ENCODE assay signal across 24 cellular contexts in the genomic region with DNA sequence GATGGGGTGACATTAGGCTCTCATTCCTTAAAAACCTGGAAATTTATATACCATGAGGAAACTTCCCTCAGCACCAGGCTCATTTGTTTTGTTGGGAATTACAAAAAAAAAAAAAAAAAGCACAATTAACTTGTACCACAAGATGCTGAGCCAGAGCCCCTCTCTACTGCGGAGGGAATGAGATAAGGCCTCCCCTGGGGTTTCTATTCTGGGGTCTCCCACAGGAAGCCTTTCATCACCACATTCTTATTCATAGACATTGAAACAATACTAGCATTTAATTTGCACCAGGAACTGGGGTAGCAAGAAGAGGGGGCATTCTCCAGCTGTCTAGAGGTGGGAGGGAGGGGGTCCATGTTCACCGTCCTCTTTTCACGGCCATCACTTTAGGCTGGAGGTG.
"Had no signal": no experiment of that assay in that cellular context is flagged by ENCODE, and none has a peak within 500 bp of the region (broad histone marks: within the 10 kb centered on the region; RNA-seq: fewer than 3 reads in every experiment).

No MANE protein-coding gene starts in this region.

- H3K4me3 Mint-ChIP-seq: mesothelial cell of epicardium; naive B cell; natural killer cell treated with Interleukin-12 subunit alpha and Interleukin-12 subunit beta and Interleukin-15 and Interleukin-18, amount 100 ng/mL, for 72 hours; stimulated activated memory B cell treated with anti-CD40 and anti-IgM and Interleukin-4, amounts not matched to agents 10 μg/mL and 1 μg/mL and 100 μg/mL, for 72 hours had no signal

- H3K9me3 Mint-ChIP-seq: mesothelial cell of epicardium; natural killer cell treated with Interleukin-12 subunit alpha and Interleukin-12 subunit beta and Interleukin-15 and Interleukin-18, amount 100 ng/mL, for 72 hours; stimulated activated memory B cell treated with anti-CD40 and anti-IgM and Interleukin-4, amounts not matched to agents 10 μg/mL and 1 μg/mL and 100 μg/mL, for 72 hours had no signal

- H3K4me1 Mint-ChIP-seq: mesothelial cell of epicardium; naive B cell; stimulated activated memory B cell treated with anti-CD40 and anti-IgM and Interleukin-4, amounts not matched to agents 10 μg/mL and 1 μg/mL and 100 μg/mL, for 72 hours had no signal

- ATAC-seq: left cardiac atrium; left lung; mucosa of descending colon; natural killer cell treated with Interleukin-12 subunit alpha and Interleukin-12 subunit beta and Interleukin-15 and Interleukin-18, amount 100 ng/mL, for 72 hours; psoas muscle; right cardiac atrium; stimulated activated memory B cell treated with anti-CD40 and anti-IgM and Interleukin-4, amounts not matched to agents 10 μg/mL and 1 μg/mL and 100 μg/mL, for 72 hours; stimulated activated naive CD8-positive, alpha-beta T cell treated with anti-CD3 and anti-CD28 coated beads, Interleukin-15, Interleukin-2, amounts not matched to agents 100 U/mL and 50 U/mL, for 24 hours had no signal

- H3K4me1 ChIP-seq: left lung, psoas muscle, sigmoid colon, tibial nerve, upper lobe of left lung had no signal

- H3K9me3 ChIP-seq: left lung, mucosa of descending colon, ovary, psoas muscle, sigmoid colon, thoracic aorta, tibial nerve, upper lobe of left lung had no signal

- H3K27ac Mint-ChIP-seq: mesothelial cell of epicardium; naive B cell; natural killer cell treated with Interleukin-12 subunit alpha and Interleukin-12 subunit beta and Interleukin-15 and Interleukin-18, amount 100 ng/mL, for 72 hours; stimulated activated memory B cell treated with anti-CD40 and anti-IgM and Interleukin-4, amounts not matched to agents 10 μg/mL and 1 μg/mL and 100 μg/mL, for 72 hours had no signal

- H3K4me3 ChIP-seq: dorsolateral prefrontal cortex, left lung, mucosa of descending colon, ovary, psoas muscle, sigmoid colon, thoracic aorta, tibial nerve, upper lobe of left lung had no signal

- H3K27ac ChIP-seq: left lung, ovary, psoas muscle, sigmoid colon, thoracic aorta, tibial nerve, upper lobe of left lung had no signal

- H3K36me3 ChIP-seq: left lung, ovary, sigmoid colon, thoracic aorta, tibial nerve, upper lobe of left lung had no signal

- H3K27me3 ChIP-seq: dorsolateral prefrontal cortex, left lung, ovary, sigmoid colon, tibial nerve, upper lobe of left lung had no signal

- DNase-seq: dorsolateral prefrontal cortex; effector CD4-positive, alpha-beta T cell; head of caudate nucleus; left cardiac atrium; left lung; mesenchymal stem cell; mucosa of descending colon; naive B cell; occipital lobe; ovary; posterior cingulate gyrus; psoas muscle; right cardiac atrium; sigmoid colon; stimulated activated CD4-positive, alpha-beta T cell treated with anti-CD3 and anti-CD28 coated beads, Interleukin-2, amount 100 ng/mL, for 24 hours; stimulated activated CD4-positive, alpha-beta T cell treated with anti-CD3 and anti-CD28 coated beads, Interleukin-4, amount 100 ng/mL, for 24 hours; stimulated activated naive CD8-positive, alpha-beta T cell treated with anti-CD3 and anti-CD28 coated beads, Interleukin-15, Interleukin-2, amounts not matched to agents 100 U/mL and 50 U/mL, for 24 hours; substantia nigra; upper lobe of left lung had no signal

- H3K36me3 Mint-ChIP-seq: mesothelial cell of epicardium; naive B cell; natural killer cell treated with Interleukin-12 subunit alpha and Interleukin-12 subunit beta and Interleukin-15 and Interleukin-18, amount 100 ng/mL, for 72 hours; stimulated activated memory B cell treated with anti-CD40 and anti-IgM and Interleukin-4, amounts not matched to agents 10 μg/mL and 1 μg/mL and 100 μg/mL, for 72 hours had no signal

- H3K27me3 Mint-ChIP-seq: stimulated activated memory B cell treated with anti-CD40 and anti-IgM and Interleukin-4, amounts not matched to agents 10 μg/mL and 1 μg/mL and 100 μg/mL, for 72 hours had no signal
